In the genomic region with DNA sequence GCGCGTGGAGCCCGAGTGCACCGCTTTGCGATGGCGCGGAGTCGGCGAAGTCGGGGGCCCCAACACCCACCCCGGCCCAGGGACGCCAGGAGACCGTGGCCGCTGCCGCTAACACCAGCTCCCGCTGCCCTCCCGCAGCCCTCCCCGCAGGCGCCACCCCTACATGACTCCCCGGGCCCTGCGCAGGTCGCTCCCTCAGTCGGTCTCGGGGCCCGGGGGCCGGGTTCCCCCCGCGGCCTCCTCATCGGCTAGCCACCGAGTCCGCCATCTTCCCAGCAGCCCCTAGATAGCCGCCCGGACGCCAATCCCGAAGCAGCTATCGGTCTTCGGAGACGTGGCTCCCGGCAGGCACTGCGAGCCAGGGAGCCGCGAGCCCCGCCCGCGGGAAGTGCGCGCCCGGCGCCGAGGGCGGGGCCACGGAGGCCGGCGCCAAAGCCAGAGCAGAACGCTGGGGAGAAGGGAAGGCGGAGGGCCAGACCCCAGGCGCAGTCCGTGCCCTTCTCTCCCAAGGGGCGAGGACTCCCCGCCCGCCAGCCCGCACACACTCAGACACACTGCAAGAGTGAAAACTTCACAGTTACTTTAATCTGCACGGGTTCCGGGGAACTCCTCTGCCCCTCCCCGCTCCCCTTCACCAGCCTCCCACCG, we compare ENCODE assay signal across 1 cellular context.
TF ChIP-seq lines count a peak whose summit lies in the region.

A gene with protein sequence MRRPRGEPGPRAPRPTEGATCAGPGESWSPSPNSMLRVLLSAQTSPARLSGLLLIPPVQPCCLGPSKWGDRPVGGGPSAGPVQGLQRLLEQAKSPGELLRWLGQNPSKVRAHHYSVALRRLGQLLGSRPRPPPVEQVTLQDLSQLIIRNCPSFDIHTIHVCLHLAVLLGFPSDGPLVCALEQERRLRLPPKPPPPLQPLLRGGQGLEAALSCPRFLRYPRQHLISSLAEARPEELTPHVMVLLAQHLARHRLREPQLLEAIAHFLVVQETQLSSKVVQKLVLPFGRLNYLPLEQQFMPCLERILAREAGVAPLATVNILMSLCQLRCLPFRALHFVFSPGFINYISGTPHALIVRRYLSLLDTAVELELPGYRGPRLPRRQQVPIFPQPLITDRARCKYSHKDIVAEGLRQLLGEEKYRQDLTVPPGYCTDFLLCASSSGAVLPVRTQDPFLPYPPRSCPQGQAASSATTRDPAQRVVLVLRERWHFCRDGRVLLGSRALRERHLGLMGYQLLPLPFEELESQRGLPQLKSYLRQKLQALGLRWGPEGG (minus strand): TSS at position 288 of the 648 bp plus-strand sequence. CDS start 43 bp downstream, at position 245.

TF ChIP-seq in HepG2, 621 proteins besides CTCF, POLR2A, EP300 and RAD21 (continued from another document and continues in another):
- TF ChIP-seq GMEB1 (CRISPR knock-in tag; IDR thresholded peaks at IDR 0.05; ENCODE audit: borderline replicate concordance) (peak; percentile 92), PHF20 (CRISPR knock-in tag; IDR thresholded peaks at IDR 0.05) (peak; percentile 68), IRF2 (CRISPR knock-in tag; IDR thresholded peaks at IDR 0.05) (peak; percentile 66), ZNF30 (CRISPR knock-in tag; IDR thresholded peaks at IDR 0.05) (peak; percentile 17; the same call in 1 of the 2 replicates), SP4 (CRISPR knock-in tag; IDR thresholded peaks at IDR 0.05) (peak; percentile 69; the same call in 1 of the 2 replicates), SRF (IDR thresholded peaks at IDR 0.05; ENCODE audit: low read depth, low read length) (no peak), ZNF329 (CRISPR knock-in tag; IDR thresholded peaks at IDR 0.05; ENCODE audit: low read depth) (peak; percentile 55; the same call in 1 of the 2 replicates), TOPORS (CRISPR knock-in tag; IDR thresholded peaks at IDR 0.05) (peak; percentile 72; the same call in 1 of the 2 replicates), ATF6 (CRISPR knock-in tag; conservative IDR thresholded peaks at IDR 0.05) (no peak), TAF1 (CRISPR knock-in tag; IDR thresholded peaks at IDR 0.05) (peak; percentile 95), ZSCAN31 (CRISPR knock-in tag; IDR thresholded peaks at IDR 0.05; ENCODE audit: low read depth) (peak; percentile 42; the same call in 1 of the 2 replicates), HNRNPLL (IDR thresholded peaks at IDR 0.05; ENCODE audit: low read depth, low read length, poor library complexity, severe bottlenecking) (peak; percentile 81), SP1 (IDR thresholded peaks at IDR 0.05) (no peak), SP1 (CRISPR knock-in tag; IDR thresholded peaks at IDR 0.05) (peak; percentile 47; the same call in 1 of the 2 replicates), SUZ12 (IDR thresholded peaks at IDR 0.05; ENCODE audit: low read depth, low read length) (peak; percentile 45; the same call in 1 of the 2 replicates), ZNF407 (CRISPR knock-in tag; IDR thresholded peaks at IDR 0.05; ENCODE audit: not compliant biosample characterization) (peak; percentile 88), ZBTB7B (CRISPR knock-in tag; IDR thresholded peaks at IDR 0.05) (no peak; the same call in none of the 2 replicates)
- TF ChIP-seq, protein P1, sequence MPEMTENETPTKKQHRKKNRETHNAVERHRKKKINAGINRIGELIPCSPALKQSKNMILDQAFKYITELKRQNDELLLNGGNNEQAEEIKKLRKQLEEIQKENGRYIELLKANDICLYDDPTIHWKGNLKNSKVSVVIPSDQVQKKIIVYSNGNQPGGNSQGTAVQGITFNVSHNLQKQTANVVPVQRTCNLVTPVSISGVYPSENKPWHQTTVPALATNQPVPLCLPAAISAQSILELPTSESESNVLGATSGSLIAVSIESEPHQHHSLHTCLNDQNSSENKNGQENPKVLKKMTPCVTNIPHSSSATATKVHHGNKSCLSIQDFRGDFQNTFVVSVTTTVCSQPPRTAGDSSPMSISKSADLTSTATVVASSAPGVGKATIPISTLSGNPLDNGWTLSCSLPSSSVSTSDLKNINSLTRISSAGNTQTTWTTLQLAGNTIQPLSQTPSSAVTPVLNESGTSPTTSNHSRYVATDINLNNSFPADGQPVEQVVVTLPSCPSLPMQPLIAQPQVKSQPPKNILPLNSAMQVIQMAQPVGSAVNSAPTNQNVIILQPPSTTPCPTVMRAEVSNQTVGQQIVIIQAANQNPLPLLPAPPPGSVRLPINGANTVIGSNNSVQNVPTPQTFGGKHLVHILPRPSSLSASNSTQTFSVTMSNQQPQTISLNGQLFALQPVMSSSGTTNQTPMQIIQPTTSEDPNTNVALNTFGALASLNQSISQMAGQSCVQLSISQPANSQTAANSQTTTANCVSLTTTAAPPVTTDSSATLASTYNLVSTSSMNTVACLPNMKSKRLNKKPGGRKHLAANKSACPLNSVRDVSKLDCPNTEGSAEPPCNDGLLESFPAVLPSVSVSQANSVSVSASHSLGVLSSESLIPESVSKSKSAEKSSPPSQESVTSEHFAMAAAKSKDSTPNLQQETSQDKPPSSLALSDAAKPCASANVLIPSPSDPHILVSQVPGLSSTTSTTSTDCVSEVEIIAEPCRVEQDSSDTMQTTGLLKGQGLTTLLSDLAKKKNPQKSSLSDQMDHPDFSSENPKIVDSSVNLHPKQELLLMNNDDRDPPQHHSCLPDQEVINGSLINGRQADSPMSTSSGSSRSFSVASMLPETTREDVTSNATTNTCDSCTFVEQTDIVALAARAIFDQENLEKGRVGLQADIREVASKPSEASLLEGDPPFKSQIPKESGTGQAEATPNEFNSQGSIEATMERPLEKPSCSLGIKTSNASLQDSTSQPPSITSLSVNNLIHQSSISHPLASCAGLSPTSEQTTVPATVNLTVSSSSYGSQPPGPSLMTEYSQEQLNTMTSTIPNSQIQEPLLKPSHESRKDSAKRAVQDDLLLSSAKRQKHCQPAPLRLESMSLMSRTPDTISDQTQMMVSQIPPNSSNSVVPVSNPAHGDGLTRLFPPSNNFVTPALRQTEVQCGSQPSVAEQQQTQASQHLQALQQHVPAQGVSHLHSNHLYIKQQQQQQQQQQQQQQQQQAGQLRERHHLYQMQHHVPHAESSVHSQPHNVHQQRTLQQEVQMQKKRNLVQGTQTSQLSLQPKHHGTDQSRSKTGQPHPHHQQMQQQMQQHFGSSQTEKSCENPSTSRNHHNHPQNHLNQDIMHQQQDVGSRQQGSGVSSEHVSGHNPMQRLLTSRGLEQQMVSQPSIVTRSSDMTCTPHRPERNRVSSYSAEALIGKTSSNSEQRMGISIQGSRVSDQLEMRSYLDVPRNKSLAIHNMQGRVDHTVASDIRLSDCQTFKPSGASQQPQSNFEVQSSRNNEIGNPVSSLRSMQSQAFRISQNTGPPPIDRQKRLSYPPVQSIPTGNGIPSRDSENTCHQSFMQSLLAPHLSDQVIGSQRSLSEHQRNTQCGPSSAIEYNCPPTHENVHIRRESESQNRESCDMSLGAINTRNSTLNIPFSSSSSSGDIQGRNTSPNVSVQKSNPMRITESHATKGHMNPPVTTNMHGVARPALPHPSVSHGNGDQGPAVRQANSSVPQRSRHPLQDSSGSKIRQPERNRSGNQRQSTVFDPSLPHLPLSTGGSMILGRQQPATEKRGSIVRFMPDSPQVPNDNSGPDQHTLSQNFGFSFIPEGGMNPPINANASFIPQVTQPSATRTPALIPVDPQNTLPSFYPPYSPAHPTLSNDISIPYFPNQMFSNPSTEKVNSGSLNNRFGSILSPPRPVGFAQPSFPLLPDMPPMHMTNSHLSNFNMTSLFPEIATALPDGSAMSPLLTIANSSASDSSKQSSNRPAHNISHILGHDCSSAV (CRISPR knock-in tag; IDR thresholded peaks at IDR 0.05; ENCODE audit: borderline replicate concordance): 0 out of 2 replicates have a peak, but pooled peaks have one; percentile 18
- TF ChIP-seq, protein P2, sequence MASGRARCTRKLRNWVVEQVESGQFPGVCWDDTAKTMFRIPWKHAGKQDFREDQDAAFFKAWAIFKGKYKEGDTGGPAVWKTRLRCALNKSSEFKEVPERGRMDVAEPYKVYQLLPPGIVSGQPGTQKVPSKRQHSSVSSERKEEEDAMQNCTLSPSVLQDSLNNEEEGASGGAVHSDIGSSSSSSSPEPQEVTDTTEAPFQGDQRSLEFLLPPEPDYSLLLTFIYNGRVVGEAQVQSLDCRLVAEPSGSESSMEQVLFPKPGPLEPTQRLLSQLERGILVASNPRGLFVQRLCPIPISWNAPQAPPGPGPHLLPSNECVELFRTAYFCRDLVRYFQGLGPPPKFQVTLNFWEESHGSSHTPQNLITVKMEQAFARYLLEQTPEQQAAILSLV (CRISPR knock-in tag; IDR thresholded peaks at IDR 0.05; ENCODE audit: borderline replicate concordance): peak; percentile 35; the same call in 1 of the 2 replicates
- TF ChIP-seq, protein P3, sequence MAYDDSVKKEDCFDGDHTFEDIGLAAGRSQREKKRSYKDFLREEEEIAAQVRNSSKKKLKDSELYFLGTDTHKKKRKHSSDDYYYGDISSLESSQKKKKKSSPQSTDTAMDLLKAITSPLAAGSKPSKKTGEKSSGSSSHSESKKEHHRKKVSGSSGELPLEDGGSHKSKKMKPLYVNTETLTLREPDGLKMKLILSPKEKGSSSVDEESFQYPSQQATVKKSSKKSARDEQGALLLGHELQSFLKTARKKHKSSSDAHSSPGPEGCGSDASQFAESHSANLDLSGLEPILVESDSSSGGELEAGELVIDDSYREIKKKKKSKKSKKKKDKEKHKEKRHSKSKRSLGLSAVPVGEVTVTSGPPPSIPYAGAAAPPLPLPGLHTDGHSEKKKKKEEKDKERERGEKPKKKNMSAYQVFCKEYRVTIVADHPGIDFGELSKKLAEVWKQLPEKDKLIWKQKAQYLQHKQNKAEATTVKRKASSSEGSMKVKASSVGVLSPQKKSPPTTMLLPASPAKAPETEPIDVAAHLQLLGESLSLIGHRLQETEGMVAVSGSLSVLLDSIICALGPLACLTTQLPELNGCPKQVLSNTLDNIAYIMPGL (CRISPR knock-in tag; IDR thresholded peaks at IDR 0.05; ENCODE audit: borderline replicate concordance in 1 of 2, low read depth in 1 of 2): peak; percentile 67 to 69
